In genomic region chr6:104860221-104860620, GRCh38 we compare ENCODE assay signal across 8 cellular contexts. TPM values are rescaled to one million over a fixed set of nuclear protein-coding genes. Genes with fewer than 3 reads are reported as not detected.
DNase-seq lines count a peak whose midpoint lies in the region; ATAC-seq, FAIRE-seq and TF ChIP-seq lines count a peak whose summit lies in the region.

No MANE protein-coding gene starts in this region.

- peak overlapping the region; percentile 77 for H3K4me2 ChIP-seq in HepG2 (ENCODE audit: low read depth, low read length)

- H4K20me1 ChIP-seq in HepG2 (ENCODE audit: insufficient read depth, low read length) = no peaks in the 10 kb centered on the region

- TF ChIP-seq EP300 in HepG2 (IDR thresholded peaks at IDR 0.05; ENCODE audit: low read depth in 2 of 2, low read length in 2 of 2) (no peak), HepG2 (CRISPR knock-in tag; IDR thresholded peaks at IDR 0.05; ENCODE audit: borderline replicate concordance) (no peak), tibial nerve (IDR thresholded peaks at IDR 0.05) (no peak)

- no peak for ATAC-seq in activated T-cell treated with anti-CD3 and anti-CD28 coated beads, Interleukin-2, amount 50 U/mL, for 72 hours (replicated peaks in 1 of 2)
- ATAC-seq in HepG2 = no peak

- no peaks in the 10 kb centered on the region for H3K36me3 Mint-ChIP-seq in activated T-cell treated with anti-CD3 and anti-CD28 coated beads, Interleukin-2, amount 50 U/mL, for 72 hours (ENCODE audit: insufficient read depth in 2 of 2)

- peak overlapping the region; percentile 87 to 98 for H3K4me3 Mint-ChIP-seq in activated T-cell treated with anti-CD3 and anti-CD28 coated beads, Interleukin-2, amount 50 U/mL, for 72 hours

- TF ChIP-seq RAD21 in HepG2 (CRISPR knock-in tag; IDR thresholded peaks at IDR 0.05) = no peak

- BruUV-seq in HepG2 (replicated peaks; lab: Mats Ljungman, UMichigan) = no TSS peak

- intact Hi-C loops in ascending aorta (cut with DNase I) = no loop called here
- intact Hi-C loops in HepG2 (cut with micrococcal nuclease; ENCODE audit: unreplicated experiment) = no loop called here

- no peak for DNase-seq in activated T-cell treated with anti-CD3 and anti-CD28 coated beads, Interleukin-2, amount 50 U/mL, for 72 hours
- DNase-seq in activated T-cell treated with anti-CD3 and anti-CD28 coated beads, Interleukin-2, amount 50 U/mL, for 48 hours = no peak
- DNase-seq in ascending aorta (ENCODE audit: low spot score in 2 of 2) = no peak
- no peak for DNase-seq in HepG2 (ENCODE audit: low spot score)
- no peak for DNase-seq in tibial nerve (ENCODE audit: low spot score in 2 of 2)
- DNase-seq in activated gamma-delta T cell (lab: John Stamatoyannopoulos, UW) = no peak
- DNase-seq in pons (ENCODE audit: low spot score) = no peak
- no peak for DNase-seq in SK-N-DZ (ENCODE audit: low spot score)

- H3K9me3 ChIP-seq in ascending aorta (no peaks in the 10 kb centered on the region), HepG2 (ENCODE audit: low read length) (no peaks in the 10 kb centered on the region), tibial nerve (no peaks in the 10 kb centered on the region)

- WGBS in HepG2 (ENCODE audit: low lambda C conversion rate) = 66% methylated on average over 2 of the region's 2 CpGs
- WGBS in tibial nerve, 2 donors = 50 to 62% methylated on average over 2 of the region's 2 CpGs

- H3K27me3 Mint-ChIP-seq in activated T-cell treated with anti-CD3 and anti-CD28 coated beads, Interleukin-2, amount 50 U/mL, for 72 hours (ENCODE audit: low read depth) = peaks cover 5% of the 10 kb centered on the region

- TF ChIP-seq CTCF in ascending aorta (IDR thresholded peaks at IDR 0.05) (no peak), HepG2 (CRISPR knock-in tag; IDR thresholded peaks at IDR 0.05) (no peak), tibial nerve (IDR thresholded peaks at IDR 0.05) (no peak)

- H3K4me1 ChIP-seq in ascending aorta (peaks cover 0 to 7% of the 10 kb centered on the region in 2 donors), HepG2 (ENCODE audit: insufficient read depth, low read length) (peaks cover 18% of the 10 kb centered on the region), tibial nerve (peaks cover 0 to 20% (median 0%) of the 10 kb centered on the region in 4 donors)

- CTCF ChIA-PET in HepG2 (lab: Yijun Ruan, JAX; ENCODE audit: low intra/inter-chr PET ratio, low total read pairs) = no interaction called here

- H3K9me3 Mint-ChIP-seq in activated T-cell treated with anti-CD3 and anti-CD28 coated beads, Interleukin-2, amount 50 U/mL, for 72 hours = no peaks in the 10 kb centered on the region

- TF ChIP-seq POLR2A in HepG2 (IDR thresholded peaks at IDR 0.05; ENCODE audit: insufficient read depth in 1 of 2, low read depth in 2 of 2, low read length in 2 of 2) (no peak), tibial nerve (IDR thresholded peaks at IDR 0.05) (no peak)

- POLR2A ChIA-PET in HepG2 (lab: Yijun Ruan, JAX) = interaction anchor here (1.0 to 1.3 kb wide), 2 partner anchors 96 to 98 kb away, joined by 3 to 7 read pairs; no protein-coding TSS in a partner anchor

- H3K4me3 ChIP-seq in ascending aorta (peak overlapping the region; percentile 59 to 90), HepG2 (replicated peaks in 1 of 3; ENCODE audit: insufficient read depth in 1 of 3, low read depth in 2 of 3, low read length in 3 of 3) (peak overlapping the region; percentile 94 to 98 (median 95)), tibial nerve (peak overlapping the region; percentile 80 to 98 (median 90))

- FAIRE-seq in HepG2 (lab: Jason Lieb, UNC) = no peak

- H3K27ac Mint-ChIP-seq in activated T-cell treated with anti-CD3 and anti-CD28 coated beads, Interleukin-2, amount 50 U/mL, for 72 hours = peak overlapping the region; percentile 89

- peak overlapping the region; percentile 79 for H2AFZ ChIP-seq in HepG2 (ENCODE audit: low read length)

- H3K9ac ChIP-seq in HepG2 (ENCODE audit: insufficient read depth, low read depth, low read length) = peak overlapping the region; percentile 45; the same call in 1 of the 2 replicates

- H3K79me2 ChIP-seq in HepG2 (ENCODE audit: insufficient read depth, low read length) = peaks cover 9% of the 10 kb centered on the region

- H3K36me3 ChIP-seq in ascending aorta (no peaks in the 10 kb centered on the region), HepG2 (replicated peaks in 1 of 2; ENCODE audit: control insufficient read depth in 1 of 2, insufficient read depth in 2 of 2, low read length in 2 of 2) (no peaks in the 10 kb centered on the region), tibial nerve (no peaks in the 10 kb centered on the region)

- H3K27me3 ChIP-seq in ascending aorta (no peaks in the 10 kb centered on the region), HepG2 (ENCODE audit: control insufficient read depth in 1 of 2, insufficient read depth in 2 of 2, low read length in 2 of 2) (no peaks in the 10 kb centered on the region; a peak in 1 of 5 replicates), tibial nerve (peaks cover 0 to 3% of the 10 kb centered on the region in 2 donors)

- H3K27ac ChIP-seq in ascending aorta (peak overlapping the region; percentile 54 to 69), HepG2 (ENCODE audit: extremely low read length, insufficient read depth, low read length) (no peak overlapping the region), tibial nerve (peak overlapping the region; percentile 71 to 87 (median 76))

- peaks cover 32% of the 10 kb centered on the region for H3K4me1 Mint-ChIP-seq in activated T-cell treated with anti-CD3 and anti-CD28 coated beads, Interleukin-2, amount 50 U/mL, for 72 hours (ENCODE audit: low read depth)

- in situ Hi-C loops in HepG2 (cut with HindIII; ENCODE audit: extremely low pct_ligation_motif_present, low pct_unique_long_range_greater_than_20kb) = no loop called here

TF ChIP-seq in HepG2, 621 proteins besides CTCF, POLR2A, EP300 and RAD21:
- TF ChIP-seq RCOR2 (CRISPR knock-in tag; IDR thresholded peaks at IDR 0.05) (no peak), ARNTL (CRISPR knock-in tag; IDR thresholded peaks at IDR 0.05) (no peak), ZNF280D (CRISPR knock-in tag; IDR thresholded peaks at IDR 0.05) (0 out of 2 replicates have a peak, but pooled peaks have one; percentile 7), ZNF414 (CRISPR knock-in tag; IDR thresholded peaks at IDR 0.05) (0 out of 2 replicates have a peak, but pooled peaks have one; percentile 14)

RNA-seq across cellular contexts. Expression of gene HACE1, which starts 0.5 kb away (rescaled TPM):
- 10 to 100 TPM; 17.7 to 22.5 TPM for total RNA-seq in activated T-cell treated with anti-CD3 and anti-CD28 coated beads, Interleukin-2, amount 50 U/mL, for 72 hours
- total RNA-seq in ascending aorta = 7.7 TPM
- 11.4 and 16.0 TPM in 2 replicates for total RNA-seq in HepG2 (2016; rRNA removed; fragmentation: Illumina TruSeq; extraction: Trizol)
- 8.1 and 8.6 TPM in 2 replicates for total RNA-seq in HepG2 (2016; cell fraction: cytosol; rRNA removed; fragmentation: Illumina TruSeq; extraction: Trizol; ENCODE audit: low read depth)
- total RNA-seq in HepG2 (2016; cell fraction: insoluble cytoplasmic fraction; rRNA removed; fragmentation: Illumina TruSeq; extraction: Trizol) = 11.2 and 15.6 TPM in 2 replicates
- 7.1 and 8.1 TPM in 2 replicates for total RNA-seq in HepG2 (2016; cell fraction: membrane; rRNA removed; fragmentation: Illumina TruSeq; extraction: Trizol)
- 14.9 and 19.6 TPM in 2 replicates for total RNA-seq in HepG2 (2016; cell fraction: nucleus; rRNA removed; fragmentation: Illumina TruSeq; extraction: Trizol)
- polyA plus RNA-seq in HepG2 (2011; rRNA removed) = 5.9 and 8.9 TPM in 2 replicates
- 3.4 and 4.6 TPM in 2 replicates for polyA plus RNA-seq in HepG2 (2011; cell fraction: cytosol; rRNA removed)
- polyA plus RNA-seq in HepG2 (2011; cell fraction: nucleus; rRNA removed) = 7.3 and 9.6 TPM in 2 replicates
- 5.3 and 6.1 TPM in 2 replicates for polyA plus RNA-seq in HepG2 (2012)
- polyA plus RNA-seq in HepG2 (2016; cell fraction: cytosol; fragmentation: Illumina TruSeq; extraction: Trizol; ENCODE audit: low read depth) = 0.32 and 0.58 TPM in 2 replicates
- 8.8 and 10.3 TPM in 2 replicates for polyA plus RNA-seq in HepG2 (2016; cell fraction: insoluble cytoplasmic fraction; fragmentation: Illumina TruSeq; extraction: Trizol; ENCODE audit: low read depth)
- polyA plus RNA-seq in HepG2 (2016; cell fraction: membrane; fragmentation: Illumina TruSeq; extraction: Trizol; ENCODE audit: low read depth) = 2.4 and 2.5 TPM in 2 replicates
- 13.4 and 15.2 TPM in 2 replicates for polyA plus RNA-seq in HepG2 (2016; cell fraction: nucleus; fragmentation: Illumina TruSeq; extraction: Trizol; ENCODE audit: insufficient read depth, low read depth)
- polyA minus RNA-seq in HepG2 (2011; rRNA and poly(A)+ RNA removed; ENCODE audit: low replicate concordance) = 10.0 and 15.5 TPM in 2 replicates
- polyA minus RNA-seq in HepG2 (2011; cell fraction: cytosol; rRNA and poly(A)+ RNA removed) = 8.4 and 10.0 TPM in 2 replicates
- 36.7 and 37.9 TPM in 2 replicates for polyA minus RNA-seq in HepG2 (2011; cell fraction: nucleus; rRNA and poly(A)+ RNA removed)
- total RNA-seq in tibial nerve = 10 to 100 TPM; 26.2 to 37.5 (median 28.7) TPM
- 16.8 and 16.9 TPM in 2 replicates for polyA plus RNA-seq in SK-N-DZ (2014; cell fraction: cytosol; rRNA removed)
- polyA plus RNA-seq in SK-N-DZ (2014; cell fraction: nucleus; rRNA removed) = 25.3 and 25.6 TPM in 2 replicates
